ENCODE assay signal across 1 cellular context in the genomic region with DNA sequence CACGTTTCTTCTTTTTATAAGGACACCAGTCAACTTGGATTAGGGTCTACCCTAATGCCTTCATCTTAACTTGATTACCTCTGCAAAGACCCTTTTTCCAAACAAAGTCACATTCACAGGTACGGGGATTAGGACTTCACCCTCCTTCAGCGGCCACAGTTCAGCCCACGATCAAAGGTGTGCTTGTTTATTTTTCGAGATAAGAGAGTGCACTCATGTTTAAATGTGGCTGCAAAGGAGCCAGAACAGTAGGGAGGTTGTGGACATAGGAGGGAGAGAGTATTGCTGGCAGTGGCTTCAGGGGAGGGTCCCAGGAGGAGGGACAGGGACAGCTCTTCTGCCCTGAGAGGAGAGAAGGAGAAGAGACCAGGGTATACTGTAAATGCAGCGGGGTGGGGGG.
TF ChIP-seq lines count a peak whose summit lies in the region.

No MANE protein-coding gene starts in this region.

TF ChIP-seq in HepG2, 621 proteins besides CTCF, POLR2A, EP300 and RAD21 (continued from another document and continues in another):
- TF ChIP-seq, protein P1, sequence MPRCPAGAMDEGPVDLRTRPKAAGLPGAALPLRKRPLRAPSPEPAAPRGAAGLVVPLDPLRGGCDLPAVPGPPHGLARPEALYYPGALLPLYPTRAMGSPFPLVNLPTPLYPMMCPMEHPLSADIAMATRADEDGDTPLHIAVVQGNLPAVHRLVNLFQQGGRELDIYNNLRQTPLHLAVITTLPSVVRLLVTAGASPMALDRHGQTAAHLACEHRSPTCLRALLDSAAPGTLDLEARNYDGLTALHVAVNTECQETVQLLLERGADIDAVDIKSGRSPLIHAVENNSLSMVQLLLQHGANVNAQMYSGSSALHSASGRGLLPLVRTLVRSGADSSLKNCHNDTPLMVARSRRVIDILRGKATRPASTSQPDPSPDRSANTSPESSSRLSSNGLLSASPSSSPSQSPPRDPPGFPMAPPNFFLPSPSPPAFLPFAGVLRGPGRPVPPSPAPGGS (CRISPR knock-in tag; IDR thresholded peaks at IDR 0.05), result 0 out of 2 replicates have a peak, but pooled peaks have one; percentile 31
- TF ChIP-seq, protein P2, sequence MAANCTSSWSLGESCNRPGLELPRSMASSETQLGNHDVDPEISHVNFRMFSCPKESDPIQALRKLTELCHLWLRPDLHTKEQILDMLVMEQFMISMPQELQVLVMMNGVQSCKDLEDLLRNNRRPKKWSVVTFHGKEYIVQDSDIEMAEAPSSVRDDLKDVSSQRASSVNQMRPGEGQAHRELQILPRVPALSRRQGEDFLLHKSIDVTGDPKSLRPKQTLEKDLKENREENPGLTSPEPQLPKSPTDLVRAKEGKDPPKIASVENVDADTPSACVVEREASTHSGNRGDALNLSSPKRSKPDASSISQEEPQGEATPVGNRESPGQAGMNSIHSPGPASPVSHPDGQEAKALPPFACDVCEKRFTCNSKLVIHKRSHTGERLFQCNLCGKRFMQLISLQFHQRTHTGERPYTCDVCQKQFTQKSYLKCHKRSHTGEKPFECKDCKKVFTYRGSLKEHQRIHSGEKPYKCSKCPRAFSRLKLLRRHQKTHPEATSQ (CRISPR knock-in tag; IDR thresholded peaks at IDR 0.05; ENCODE audit: borderline replicate concordance), result peak; percentile 23; the same call in 1 of the 2 replicates
- no peak for TF ChIP-seq ZNF766 (CRISPR knock-in tag; IDR thresholded peaks at IDR 0.05; ENCODE audit: borderline replicate concordance)
- TF ChIP-seq BORCS8-MEF2B (CRISPR knock-in tag; IDR thresholded peaks at IDR 0.05), result peak; percentile 78; the same call in 1 of the 2 replicates
- no peak for TF ChIP-seq FOXC1 (CRISPR knock-in tag; IDR thresholded peaks at IDR 0.05; ENCODE audit: borderline replicate concordance)
- TF ChIP-seq FOXK1 (CRISPR knock-in tag; IDR thresholded peaks at IDR 0.05; ENCODE audit: borderline replicate concordance, low read depth), result peak; percentile 62; the same call in 1 of the 2 replicates
- TF ChIP-seq U2AF2 (IDR thresholded peaks at IDR 0.05; ENCODE audit: low read depth, low read length), result no peak
- TF ChIP-seq ZNF644 (CRISPR knock-in tag; IDR thresholded peaks at IDR 0.05; ENCODE audit: low read depth), result 0 out of 2 replicates have a peak, but pooled peaks have one; percentile 36
- peak; percentile 82; the same call in 1 of the 2 replicates for TF ChIP-seq NFKBIZ (CRISPR knock-in tag; IDR thresholded peaks at IDR 0.05)
- peak; percentile 84 for TF ChIP-seq NCOA2 (CRISPR knock-in tag; IDR thresholded peaks at IDR 0.05)
- peak; percentile 54; the same call in 1 of the 2 replicates for TF ChIP-seq ZNF589 (CRISPR knock-in tag; conservative IDR thresholded peaks at IDR 0.05)
- TF ChIP-seq ZNF790 (CRISPR knock-in tag; IDR thresholded peaks at IDR 0.05; ENCODE audit: borderline replicate concordance), result no peak
- no peak for TF ChIP-seq SP1 (IDR thresholded peaks at IDR 0.05)
- no peak for TF ChIP-seq SP1 (CRISPR knock-in tag; IDR thresholded peaks at IDR 0.05)
- peak; percentile 85; the same call in 1 of the 2 replicates for TF ChIP-seq TCF7L2 (IDR thresholded peaks at IDR 0.05; ENCODE audit: low read depth, low read length)
- TF ChIP-seq HDAC1 (CRISPR knock-in tag; IDR thresholded peaks at IDR 0.05), result peak; percentile 75; the same call in 1 of the 2 replicates
- TF ChIP-seq, protein P3, sequence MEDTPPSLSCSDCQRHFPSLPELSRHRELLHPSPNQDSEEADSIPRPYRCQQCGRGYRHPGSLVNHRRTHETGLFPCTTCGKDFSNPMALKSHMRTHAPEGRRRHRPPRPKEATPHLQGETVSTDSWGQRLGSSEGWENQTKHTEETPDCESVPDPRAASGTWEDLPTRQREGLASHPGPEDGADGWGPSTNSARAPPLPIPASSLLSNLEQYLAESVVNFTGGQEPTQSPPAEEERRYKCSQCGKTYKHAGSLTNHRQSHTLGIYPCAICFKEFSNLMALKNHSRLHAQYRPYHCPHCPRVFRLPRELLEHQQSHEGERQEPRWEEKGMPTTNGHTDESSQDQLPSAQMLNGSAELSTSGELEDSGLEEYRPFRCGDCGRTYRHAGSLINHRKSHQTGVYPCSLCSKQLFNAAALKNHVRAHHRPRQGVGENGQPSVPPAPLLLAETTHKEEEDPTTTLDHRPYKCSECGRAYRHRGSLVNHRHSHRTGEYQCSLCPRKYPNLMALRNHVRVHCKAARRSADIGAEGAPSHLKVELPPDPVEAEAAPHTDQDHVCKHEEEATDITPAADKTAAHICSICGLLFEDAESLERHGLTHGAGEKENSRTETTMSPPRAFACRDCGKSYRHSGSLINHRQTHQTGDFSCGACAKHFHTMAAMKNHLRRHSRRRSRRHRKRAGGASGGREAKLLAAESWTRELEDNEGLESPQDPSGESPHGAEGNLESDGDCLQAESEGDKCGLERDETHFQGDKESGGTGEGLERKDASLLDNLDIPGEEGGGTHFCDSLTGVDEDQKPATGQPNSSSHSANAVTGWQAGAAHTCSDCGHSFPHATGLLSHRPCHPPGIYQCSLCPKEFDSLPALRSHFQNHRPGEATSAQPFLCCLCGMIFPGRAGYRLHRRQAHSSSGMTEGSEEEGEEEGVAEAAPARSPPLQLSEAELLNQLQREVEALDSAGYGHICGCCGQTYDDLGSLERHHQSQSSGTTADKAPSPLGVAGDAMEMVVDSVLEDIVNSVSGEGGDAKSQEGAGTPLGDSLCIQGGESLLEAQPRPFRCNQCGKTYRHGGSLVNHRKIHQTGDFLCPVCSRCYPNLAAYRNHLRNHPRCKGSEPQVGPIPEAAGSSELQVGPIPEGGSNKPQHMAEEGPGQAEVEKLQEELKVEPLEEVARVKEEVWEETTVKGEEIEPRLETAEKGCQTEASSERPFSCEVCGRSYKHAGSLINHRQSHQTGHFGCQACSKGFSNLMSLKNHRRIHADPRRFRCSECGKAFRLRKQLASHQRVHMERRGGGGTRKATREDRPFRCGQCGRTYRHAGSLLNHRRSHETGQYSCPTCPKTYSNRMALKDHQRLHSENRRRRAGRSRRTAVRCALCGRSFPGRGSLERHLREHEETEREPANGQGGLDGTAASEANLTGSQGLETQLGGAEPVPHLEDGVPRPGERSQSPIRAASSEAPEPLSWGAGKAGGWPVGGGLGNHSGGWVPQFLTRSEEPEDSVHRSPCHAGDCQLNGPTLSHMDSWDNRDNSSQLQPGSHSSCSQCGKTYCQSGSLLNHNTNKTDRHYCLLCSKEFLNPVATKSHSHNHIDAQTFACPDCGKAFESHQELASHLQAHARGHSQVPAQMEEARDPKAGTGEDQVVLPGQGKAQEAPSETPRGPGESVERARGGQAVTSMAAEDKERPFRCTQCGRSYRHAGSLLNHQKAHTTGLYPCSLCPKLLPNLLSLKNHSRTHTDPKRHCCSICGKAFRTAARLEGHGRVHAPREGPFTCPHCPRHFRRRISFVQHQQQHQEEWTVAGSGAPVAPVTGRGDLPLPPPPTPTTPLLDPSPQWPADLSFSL (CRISPR knock-in tag; IDR thresholded peaks at IDR 0.05), result no peak
- TF ChIP-seq ZBTB3 (CRISPR knock-in tag; IDR thresholded peaks at IDR 0.05; ENCODE audit: borderline replicate concordance, low read depth), result no peak
- peak; percentile 70; the same call in 1 of the 2 replicates for TF ChIP-seq RCOR2 (CRISPR knock-in tag; IDR thresholded peaks at IDR 0.05)
- 0 out of 2 replicates have a peak, but pooled peaks have one; percentile 17 for TF ChIP-seq ZNF562 (CRISPR knock-in tag; IDR thresholded peaks at IDR 0.05; ENCODE audit: borderline replicate concordance)
- TF ChIP-seq ZNF326 (CRISPR knock-in tag; IDR thresholded peaks at IDR 0.05; ENCODE audit: borderline replicate concordance), result no peak
- TF ChIP-seq, protein P4, sequence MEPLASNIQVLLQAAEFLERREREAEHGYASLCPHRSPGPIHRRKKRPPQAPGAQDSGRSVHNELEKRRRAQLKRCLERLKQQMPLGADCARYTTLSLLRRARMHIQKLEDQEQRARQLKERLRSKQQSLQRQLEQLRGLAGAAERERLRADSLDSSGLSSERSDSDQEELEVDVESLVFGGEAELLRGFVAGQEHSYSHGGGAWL (CRISPR knock-in tag; IDR thresholded peaks at IDR 0.05), result no peak
- TF ChIP-seq POGZ (CRISPR knock-in tag; IDR thresholded peaks at IDR 0.05), result no peak
- peak; percentile 87; the same call in 1 of the 2 replicates for TF ChIP-seq TBX3 (IDR thresholded peaks at IDR 0.05; ENCODE audit: borderline replicate concordance)
- TF ChIP-seq FOXP1 (IDR thresholded peaks at IDR 0.05), result peak; percentile 13; the same call in 1 of the 2 replicates
- peak; percentile 90 for TF ChIP-seq FOXP1 (CRISPR knock-in tag; IDR thresholded peaks at IDR 0.05)
- no peak for TF ChIP-seq FOXK2 (IDR thresholded peaks at IDR 0.05)
- TF ChIP-seq, protein P5, sequence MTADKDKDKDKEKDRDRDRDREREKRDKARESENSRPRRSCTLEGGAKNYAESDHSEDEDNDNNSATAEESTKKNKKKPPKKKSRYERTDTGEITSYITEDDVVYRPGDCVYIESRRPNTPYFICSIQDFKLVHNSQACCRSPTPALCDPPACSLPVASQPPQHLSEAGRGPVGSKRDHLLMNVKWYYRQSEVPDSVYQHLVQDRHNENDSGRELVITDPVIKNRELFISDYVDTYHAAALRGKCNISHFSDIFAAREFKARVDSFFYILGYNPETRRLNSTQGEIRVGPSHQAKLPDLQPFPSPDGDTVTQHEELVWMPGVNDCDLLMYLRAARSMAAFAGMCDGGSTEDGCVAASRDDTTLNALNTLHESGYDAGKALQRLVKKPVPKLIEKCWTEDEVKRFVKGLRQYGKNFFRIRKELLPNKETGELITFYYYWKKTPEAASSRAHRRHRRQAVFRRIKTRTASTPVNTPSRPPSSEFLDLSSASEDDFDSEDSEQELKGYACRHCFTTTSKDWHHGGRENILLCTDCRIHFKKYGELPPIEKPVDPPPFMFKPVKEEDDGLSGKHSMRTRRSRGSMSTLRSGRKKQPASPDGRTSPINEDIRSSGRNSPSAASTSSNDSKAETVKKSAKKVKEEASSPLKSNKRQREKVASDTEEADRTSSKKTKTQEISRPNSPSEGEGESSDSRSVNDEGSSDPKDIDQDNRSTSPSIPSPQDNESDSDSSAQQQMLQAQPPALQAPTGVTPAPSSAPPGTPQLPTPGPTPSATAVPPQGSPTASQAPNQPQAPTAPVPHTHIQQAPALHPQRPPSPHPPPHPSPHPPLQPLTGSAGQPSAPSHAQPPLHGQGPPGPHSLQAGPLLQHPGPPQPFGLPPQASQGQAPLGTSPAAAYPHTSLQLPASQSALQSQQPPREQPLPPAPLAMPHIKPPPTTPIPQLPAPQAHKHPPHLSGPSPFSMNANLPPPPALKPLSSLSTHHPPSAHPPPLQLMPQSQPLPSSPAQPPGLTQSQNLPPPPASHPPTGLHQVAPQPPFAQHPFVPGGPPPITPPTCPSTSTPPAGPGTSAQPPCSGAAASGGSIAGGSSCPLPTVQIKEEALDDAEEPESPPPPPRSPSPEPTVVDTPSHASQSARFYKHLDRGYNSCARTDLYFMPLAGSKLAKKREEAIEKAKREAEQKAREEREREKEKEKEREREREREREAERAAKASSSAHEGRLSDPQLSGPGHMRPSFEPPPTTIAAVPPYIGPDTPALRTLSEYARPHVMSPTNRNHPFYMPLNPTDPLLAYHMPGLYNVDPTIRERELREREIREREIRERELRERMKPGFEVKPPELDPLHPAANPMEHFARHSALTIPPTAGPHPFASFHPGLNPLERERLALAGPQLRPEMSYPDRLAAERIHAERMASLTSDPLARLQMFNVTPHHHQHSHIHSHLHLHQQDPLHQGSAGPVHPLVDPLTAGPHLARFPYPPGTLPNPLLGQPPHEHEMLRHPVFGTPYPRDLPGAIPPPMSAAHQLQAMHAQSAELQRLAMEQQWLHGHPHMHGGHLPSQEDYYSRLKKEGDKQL (CRISPR knock-in tag; IDR thresholded peaks at IDR 0.05; ENCODE audit: low read depth), result peak; percentile 98
- TF ChIP-seq PRPF4 (IDR thresholded peaks at IDR 0.05; ENCODE audit: low read depth, low read length, poor library complexity, severe bottlenecking), result no peak
- TF ChIP-seq, protein P6, sequence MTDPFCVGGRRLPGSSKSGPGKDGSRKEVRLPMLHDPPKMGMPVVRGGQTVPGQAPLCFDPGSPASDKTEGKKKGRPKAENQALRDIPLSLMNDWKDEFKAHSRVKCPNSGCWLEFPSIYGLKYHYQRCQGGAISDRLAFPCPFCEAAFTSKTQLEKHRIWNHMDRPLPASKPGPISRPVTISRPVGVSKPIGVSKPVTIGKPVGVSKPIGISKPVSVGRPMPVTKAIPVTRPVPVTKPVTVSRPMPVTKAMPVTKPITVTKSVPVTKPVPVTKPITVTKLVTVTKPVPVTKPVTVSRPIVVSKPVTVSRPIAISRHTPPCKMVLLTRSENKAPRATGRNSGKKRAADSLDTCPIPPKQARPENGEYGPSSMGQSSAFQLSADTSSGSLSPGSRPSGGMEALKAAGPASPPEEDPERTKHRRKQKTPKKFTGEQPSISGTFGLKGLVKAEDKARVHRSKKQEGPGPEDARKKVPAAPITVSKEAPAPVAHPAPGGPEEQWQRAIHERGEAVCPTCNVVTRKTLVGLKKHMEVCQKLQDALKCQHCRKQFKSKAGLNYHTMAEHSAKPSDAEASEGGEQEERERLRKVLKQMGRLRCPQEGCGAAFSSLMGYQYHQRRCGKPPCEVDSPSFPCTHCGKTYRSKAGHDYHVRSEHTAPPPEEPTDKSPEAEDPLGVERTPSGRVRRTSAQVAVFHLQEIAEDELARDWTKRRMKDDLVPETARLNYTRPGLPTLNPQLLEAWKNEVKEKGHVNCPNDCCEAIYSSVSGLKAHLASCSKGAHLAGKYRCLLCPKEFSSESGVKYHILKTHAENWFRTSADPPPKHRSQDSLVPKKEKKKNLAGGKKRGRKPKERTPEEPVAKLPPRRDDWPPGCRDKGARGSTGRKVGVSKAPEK (CRISPR knock-in tag; IDR thresholded peaks at IDR 0.05; ENCODE audit: borderline replicate concordance), result peak; percentile 95
- no peak for TF ChIP-seq CREB1 (IDR thresholded peaks at IDR 0.05)
- peak; percentile 55; the same call in 1 of the 2 replicates for TF ChIP-seq CREB1 (CRISPR knock-in tag; IDR thresholded peaks at IDR 0.05)
- TF ChIP-seq RXRB (CRISPR knock-in tag; IDR thresholded peaks at IDR 0.05; ENCODE audit: borderline replicate concordance), result peak; percentile 76
